In the genomic region with DNA sequence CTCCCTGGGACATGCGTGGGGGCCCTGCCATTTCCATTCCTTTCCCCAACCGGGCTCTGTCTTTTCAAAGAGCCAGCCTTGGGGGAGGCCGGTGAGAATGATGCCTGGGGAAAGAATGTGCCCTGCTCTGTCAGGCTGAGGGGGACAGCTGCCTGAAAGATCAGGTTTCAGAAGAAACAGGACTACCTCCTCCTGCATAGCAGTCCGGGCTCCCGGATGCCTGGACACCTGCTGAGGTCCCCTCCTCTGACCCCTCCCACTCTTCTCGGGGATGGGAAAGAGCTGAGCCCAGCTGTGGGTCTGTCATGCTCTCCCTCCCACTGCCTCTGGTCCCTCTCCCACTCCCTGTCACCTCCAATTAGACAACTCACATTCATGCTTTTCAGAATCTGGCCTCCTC, we compare ENCODE assay signal across 2 cellular contexts.
TF ChIP-seq lines count a peak whose summit lies in the region.

No MANE protein-coding gene starts in this region.

TF ChIP-seq in SK-N-SH treated with all-trans-retinoic acid at 6 μM for 48 hours, 23 proteins besides CTCF, POLR2A, EP300 and RAD21:
- no peak for TF ChIP-seq TSHZ2 (CRISPR knock-in tag; IDR thresholded peaks at IDR 0.05)
- no peak for TF ChIP-seq ZFP30 (CRISPR knock-in tag; IDR thresholded peaks at IDR 0.05)
- TF ChIP-seq PPARA (CRISPR knock-in tag; IDR thresholded peaks at IDR 0.05; ENCODE audit: borderline replicate concordance): no peak
- no peak for TF ChIP-seq TOX (CRISPR knock-in tag; IDR thresholded peaks at IDR 0.05; ENCODE audit: borderline replicate concordance)
- TF ChIP-seq TCF4 (CRISPR knock-in tag; IDR thresholded peaks at IDR 0.05; ENCODE audit: borderline replicate concordance): no peak
- TF ChIP-seq ZC3H10 (CRISPR knock-in tag; IDR thresholded peaks at IDR 0.05): no peak
- TF ChIP-seq BACH2 (CRISPR knock-in tag; IDR thresholded peaks at IDR 0.05; ENCODE audit: borderline replicate concordance): no peak
- no peak for TF ChIP-seq ISL1 (CRISPR knock-in tag; IDR thresholded peaks at IDR 0.05)
- no peak for TF ChIP-seq OSR1 (CRISPR knock-in tag; IDR thresholded peaks at IDR 0.05)

TF ChIP-seq in SK-N-SH, 30 proteins besides CTCF, POLR2A, EP300 and RAD21 (continued from another document):
- TF ChIP-seq PBX3 (IDR thresholded peaks at IDR 0.05): no peak
- no peak for TF ChIP-seq POLR2AphosphoS5 (IDR thresholded peaks at IDR 0.05; ENCODE audit: low read depth, low read length)
- TF ChIP-seq SIN3A (IDR thresholded peaks at IDR 0.05; ENCODE audit: borderline replicate concordance, low read depth, low read length): no peak
- no peak for TF ChIP-seq JUND (IDR thresholded peaks at IDR 0.05)
- no peak for TF ChIP-seq MEF2A (IDR thresholded peaks at IDR 0.05; ENCODE audit: borderline replicate concordance, low read depth)
- no peak for TF ChIP-seq MXI1 (IDR thresholded peaks at IDR 0.05; ENCODE audit: low read depth, low read length)
- no peak for TF ChIP-seq SMC3 (IDR thresholded peaks at IDR 0.05; ENCODE audit: low read depth, low read length)
- TF ChIP-seq ZBTB33 (IDR thresholded peaks at IDR 0.05; ENCODE audit: borderline replicate concordance, low read depth): no peak
- TF ChIP-seq NFIC (IDR thresholded peaks at IDR 0.05; ENCODE audit: borderline replicate concordance): no peak
- TF ChIP-seq REST (IDR thresholded peaks at IDR 0.05; ENCODE audit: low read depth, low read length): no peak
- TF ChIP-seq RFX5 (IDR thresholded peaks at IDR 0.05; ENCODE audit: low read length): no peak
- TF ChIP-seq TCF12 (IDR thresholded peaks at IDR 0.05): no peak
- no peak for TF ChIP-seq FOSL2 (IDR thresholded peaks at IDR 0.05; ENCODE audit: borderline replicate concordance, low read depth)
TF ChIP-seq in SK-N-SH: peak in this region for 0.
